In genomic region chr19:52231154-52231565, GRCh38 we compare ENCODE assay signal across 2 cellular contexts.
TF ChIP-seq lines count a peak whose summit lies in the region.

No MANE protein-coding gene starts in this region.

TF ChIP-seq in GM23338, 12 proteins besides CTCF, POLR2A, EP300 and RAD21:
- TF ChIP-seq ZNF331 (CRISPR knock-in tag; IDR thresholded peaks at IDR 0.05; ENCODE audit: low read depth) = no peak
- TF ChIP-seq EZH2 (IDR thresholded peaks at IDR 0.05; ENCODE audit: low read depth, unreplicated experiment) = no peak
- TF ChIP-seq EZH2phosphoT487 (IDR thresholded peaks at IDR 0.05; ENCODE audit: unreplicated experiment) = no peak
- TF ChIP-seq ZNF462 (CRISPR knock-in tag; IDR thresholded peaks at IDR 0.05) = no peak
- no peak for TF ChIP-seq POLR2AphosphoS5 (IDR thresholded peaks at IDR 0.05; ENCODE audit: low read depth)
- TF ChIP-seq STAT1 (IDR thresholded peaks at IDR 0.05; ENCODE audit: unreplicated experiment) = no peak
- no peak for TF ChIP-seq CREB1 (CRISPR knock-in tag; IDR thresholded peaks at IDR 0.05; ENCODE audit: low read depth)
- TF ChIP-seq JUNB (IDR thresholded peaks at IDR 0.05; ENCODE audit: unreplicated experiment) = no peak
- no peak for TF ChIP-seq NANOG (IDR thresholded peaks at IDR 0.05; ENCODE audit: borderline replicate concordance)
- TF ChIP-seq ZNF114 (CRISPR knock-in tag; IDR thresholded peaks at IDR 0.05) = no peak
- no peak for TF ChIP-seq ETS1 (IDR thresholded peaks at IDR 0.05)
- TF ChIP-seq, protein P1, sequence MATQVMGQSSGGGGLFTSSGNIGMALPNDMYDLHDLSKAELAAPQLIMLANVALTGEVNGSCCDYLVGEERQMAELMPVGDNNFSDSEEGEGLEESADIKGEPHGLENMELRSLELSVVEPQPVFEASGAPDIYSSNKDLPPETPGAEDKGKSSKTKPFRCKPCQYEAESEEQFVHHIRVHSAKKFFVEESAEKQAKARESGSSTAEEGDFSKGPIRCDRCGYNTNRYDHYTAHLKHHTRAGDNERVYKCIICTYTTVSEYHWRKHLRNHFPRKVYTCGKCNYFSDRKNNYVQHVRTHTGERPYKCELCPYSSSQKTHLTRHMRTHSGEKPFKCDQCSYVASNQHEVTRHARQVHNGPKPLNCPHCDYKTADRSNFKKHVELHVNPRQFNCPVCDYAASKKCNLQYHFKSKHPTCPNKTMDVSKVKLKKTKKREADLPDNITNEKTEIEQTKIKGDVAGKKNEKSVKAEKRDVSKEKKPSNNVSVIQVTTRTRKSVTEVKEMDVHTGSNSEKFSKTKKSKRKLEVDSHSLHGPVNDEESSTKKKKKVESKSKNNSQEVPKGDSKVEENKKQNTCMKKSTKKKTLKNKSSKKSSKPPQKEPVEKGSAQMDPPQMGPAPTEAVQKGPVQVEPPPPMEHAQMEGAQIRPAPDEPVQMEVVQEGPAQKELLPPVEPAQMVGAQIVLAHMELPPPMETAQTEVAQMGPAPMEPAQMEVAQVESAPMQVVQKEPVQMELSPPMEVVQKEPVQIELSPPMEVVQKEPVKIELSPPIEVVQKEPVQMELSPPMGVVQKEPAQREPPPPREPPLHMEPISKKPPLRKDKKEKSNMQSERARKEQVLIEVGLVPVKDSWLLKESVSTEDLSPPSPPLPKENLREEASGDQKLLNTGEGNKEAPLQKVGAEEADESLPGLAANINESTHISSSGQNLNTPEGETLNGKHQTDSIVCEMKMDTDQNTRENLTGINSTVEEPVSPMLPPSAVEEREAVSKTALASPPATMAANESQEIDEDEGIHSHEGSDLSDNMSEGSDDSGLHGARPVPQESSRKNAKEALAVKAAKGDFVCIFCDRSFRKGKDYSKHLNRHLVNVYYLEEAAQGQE (IDR thresholded peaks at IDR 0.05; ENCODE audit: unreplicated experiment) = no peak

TF ChIP-seq in GM12878, 131 proteins besides CTCF, POLR2A, EP300 and RAD21:
- TF ChIP-seq RAD51 (IDR thresholded peaks at IDR 0.05) (no peak), FOS (IDR thresholded peaks at IDR 0.05; ENCODE audit: borderline replicate concordance, extremely low read depth, insufficient read length) (no peak), SMAD5 (IDR thresholded peaks at IDR 0.05; ENCODE audit: low read depth) (no peak), SKIL (IDR thresholded peaks at IDR 0.05; ENCODE audit: low read depth, poor library complexity, severe bottlenecking) (no peak), ATF7 (IDR thresholded peaks at IDR 0.05; ENCODE audit: low read depth) (no peak), STAT1 (conservative IDR thresholded peaks at IDR 0.05) (no peak), NFYA (IDR thresholded peaks at IDR 0.05; ENCODE audit: borderline replicate concordance, low read depth, low read length) (no peak), ASH2L (IDR thresholded peaks at IDR 0.05; ENCODE audit: borderline replicate concordance, low read depth) (no peak), ZSCAN29 (IDR thresholded peaks at IDR 0.05) (no peak), SMARCA5 (IDR thresholded peaks at IDR 0.05) (no peak), CHD1 (IDR thresholded peaks at IDR 0.05; ENCODE audit: low read depth, low read length) (no peak), MLLT1 (IDR thresholded peaks at IDR 0.05) (no peak), TCF12 (IDR thresholded peaks at IDR 0.05; ENCODE audit: low read depth, low read length) (no peak), MXI1 (IDR thresholded peaks at IDR 0.05; ENCODE audit: low read depth, low read length) (no peak), IRF3 (IDR thresholded peaks at IDR 0.05) (no peak), NR2F1 (conservative IDR thresholded peaks at IDR 0.05) (no peak), ZNF687 (IDR thresholded peaks at IDR 0.05) (no peak), ZZZ3 (IDR thresholded peaks at IDR 0.05; ENCODE audit: control insufficient read depth, insufficient read length, low read depth) (no peak)
- TF ChIP-seq, protein P2, sequence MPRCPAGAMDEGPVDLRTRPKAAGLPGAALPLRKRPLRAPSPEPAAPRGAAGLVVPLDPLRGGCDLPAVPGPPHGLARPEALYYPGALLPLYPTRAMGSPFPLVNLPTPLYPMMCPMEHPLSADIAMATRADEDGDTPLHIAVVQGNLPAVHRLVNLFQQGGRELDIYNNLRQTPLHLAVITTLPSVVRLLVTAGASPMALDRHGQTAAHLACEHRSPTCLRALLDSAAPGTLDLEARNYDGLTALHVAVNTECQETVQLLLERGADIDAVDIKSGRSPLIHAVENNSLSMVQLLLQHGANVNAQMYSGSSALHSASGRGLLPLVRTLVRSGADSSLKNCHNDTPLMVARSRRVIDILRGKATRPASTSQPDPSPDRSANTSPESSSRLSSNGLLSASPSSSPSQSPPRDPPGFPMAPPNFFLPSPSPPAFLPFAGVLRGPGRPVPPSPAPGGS (IDR thresholded peaks at IDR 0.05; ENCODE audit: borderline replicate concordance, insufficient read depth, low read depth, low read length, poor library complexity, severe bottlenecking) = no peak
